ENCODE assay signal across 1 cellular context in the genomic region with DNA sequence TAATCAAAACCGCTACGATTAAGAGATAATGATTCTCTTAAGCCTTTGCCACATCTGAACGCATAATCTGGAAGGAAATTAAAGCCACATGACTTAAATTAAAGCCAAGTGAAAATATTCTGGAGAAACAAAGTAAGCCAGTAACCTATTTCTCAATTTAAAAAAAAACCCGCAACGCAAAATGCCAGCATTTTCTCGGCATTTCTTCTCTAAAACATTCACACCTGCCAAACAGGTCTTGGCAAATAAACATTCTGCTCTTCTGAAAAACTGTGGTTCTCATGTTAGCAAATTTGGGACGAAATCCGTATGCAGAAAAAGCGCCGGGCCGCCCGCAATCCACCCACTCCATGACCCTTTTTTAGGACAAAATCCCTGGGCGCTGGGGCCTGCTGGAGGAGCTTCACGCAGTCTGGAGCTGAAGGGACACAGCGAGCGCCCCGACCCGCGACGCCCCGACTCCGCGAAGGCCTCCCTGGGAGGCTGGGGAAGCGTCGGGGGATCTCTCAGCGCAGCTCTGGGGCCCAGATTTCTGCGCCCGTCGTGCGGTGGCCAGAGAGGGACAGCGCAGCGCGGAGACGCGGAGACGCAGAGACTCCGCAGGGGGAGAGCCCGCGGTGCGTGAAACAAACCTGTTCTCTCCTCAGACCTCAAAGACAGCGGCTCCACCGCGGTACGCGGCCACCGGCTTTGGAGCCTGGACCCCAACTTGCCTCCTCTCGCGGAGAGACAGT.
TF ChIP-seq lines count a peak whose summit lies in the region.

No MANE protein-coding gene starts in this region.

TF ChIP-seq in K562, 482 proteins besides CTCF, POLR2A, EP300 and RAD21 (continued from another document and continues in another):
- no peak for TF ChIP-seq SAFB2 (IDR thresholded peaks at IDR 0.05; ENCODE audit: borderline replicate concordance, low read depth, low read length, severe bottlenecking)
- TF ChIP-seq ZNF586 (CRISPR knock-in tag; conservative IDR thresholded peaks at IDR 0.05) = no peak
- TF ChIP-seq, protein P1, sequence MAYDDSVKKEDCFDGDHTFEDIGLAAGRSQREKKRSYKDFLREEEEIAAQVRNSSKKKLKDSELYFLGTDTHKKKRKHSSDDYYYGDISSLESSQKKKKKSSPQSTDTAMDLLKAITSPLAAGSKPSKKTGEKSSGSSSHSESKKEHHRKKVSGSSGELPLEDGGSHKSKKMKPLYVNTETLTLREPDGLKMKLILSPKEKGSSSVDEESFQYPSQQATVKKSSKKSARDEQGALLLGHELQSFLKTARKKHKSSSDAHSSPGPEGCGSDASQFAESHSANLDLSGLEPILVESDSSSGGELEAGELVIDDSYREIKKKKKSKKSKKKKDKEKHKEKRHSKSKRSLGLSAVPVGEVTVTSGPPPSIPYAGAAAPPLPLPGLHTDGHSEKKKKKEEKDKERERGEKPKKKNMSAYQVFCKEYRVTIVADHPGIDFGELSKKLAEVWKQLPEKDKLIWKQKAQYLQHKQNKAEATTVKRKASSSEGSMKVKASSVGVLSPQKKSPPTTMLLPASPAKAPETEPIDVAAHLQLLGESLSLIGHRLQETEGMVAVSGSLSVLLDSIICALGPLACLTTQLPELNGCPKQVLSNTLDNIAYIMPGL (CRISPR knock-in tag; IDR thresholded peaks at IDR 0.05) = 0 out of 2 replicates have a peak, but pooled peaks have one; percentile 80
- TF ChIP-seq, protein P2, sequence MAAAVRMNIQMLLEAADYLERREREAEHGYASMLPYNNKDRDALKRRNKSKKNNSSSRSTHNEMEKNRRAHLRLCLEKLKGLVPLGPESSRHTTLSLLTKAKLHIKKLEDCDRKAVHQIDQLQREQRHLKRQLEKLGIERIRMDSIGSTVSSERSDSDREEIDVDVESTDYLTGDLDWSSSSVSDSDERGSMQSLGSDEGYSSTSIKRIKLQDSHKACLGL (CRISPR knock-in tag; IDR thresholded peaks at IDR 0.05; ENCODE audit: borderline replicate concordance, poor library complexity, severe bottlenecking) = no peak
- TF ChIP-seq ZNF589 (CRISPR knock-in tag; IDR thresholded peaks at IDR 0.05; ENCODE audit: low read depth) = no peak
- peak; percentile 21; the same call in 1 of the 2 replicates for TF ChIP-seq HDAC2 (IDR thresholded peaks at IDR 0.05)
- peak; percentile 19; the same call in 1 of the 2 replicates for TF ChIP-seq HLTF (IDR thresholded peaks at IDR 0.05)
- no peak for TF ChIP-seq WHSC1 (IDR thresholded peaks at IDR 0.05; ENCODE audit: low read length)
- TF ChIP-seq FOXA3 (CRISPR knock-in tag; conservative IDR thresholded peaks at IDR 0.05 in 1 of 2, IDR thresholded peaks at IDR 0.05 in 1 of 2) = no peak
- no peak for TF ChIP-seq NR1H2 (CRISPR knock-in tag; IDR thresholded peaks at IDR 0.05)
- no peak for TF ChIP-seq ZNF436 (CRISPR knock-in tag; IDR thresholded peaks at IDR 0.05)
- TF ChIP-seq RAD51 (IDR thresholded peaks at IDR 0.05; ENCODE audit: borderline replicate concordance, low read depth) = no peak
- TF ChIP-seq RBM39 (optimal IDR thresholded peaks at IDR 0.05; ENCODE audit: low read depth, low read length) = peak; percentile 28
- TF ChIP-seq SMAD4 (CRISPR knock-in tag; conservative IDR thresholded peaks at IDR 0.05) = 0 out of 2 replicates have a peak, but pooled peaks have one; percentile 63
- TF ChIP-seq TARDBP (IDR thresholded peaks at IDR 0.05) = peak; percentile 35; the same call in 1 of the 2 replicates
- TF ChIP-seq SLC30A9 (CRISPR knock-in tag; IDR thresholded peaks at IDR 0.05) = no peak
- TF ChIP-seq, protein P3, sequence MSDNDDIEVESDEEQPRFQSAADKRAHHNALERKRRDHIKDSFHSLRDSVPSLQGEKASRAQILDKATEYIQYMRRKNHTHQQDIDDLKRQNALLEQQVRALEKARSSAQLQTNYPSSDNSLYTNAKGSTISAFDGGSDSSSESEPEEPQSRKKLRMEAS (CRISPR knock-in tag; IDR thresholded peaks at IDR 0.05) = peak; percentile 79; the same call in 1 of the 2 replicates
- TF ChIP-seq L3MBTL2 (IDR thresholded peaks at IDR 0.05) = peak; percentile 95
- no peak for TF ChIP-seq POLR3A (IDR thresholded peaks at IDR 0.05; ENCODE audit: borderline replicate concordance, extremely low read depth, insufficient read depth, insufficient read length)
- TF ChIP-seq KAT2B (IDR thresholded peaks at IDR 0.05; ENCODE audit: low read depth, low read length) = no peak
- TF ChIP-seq ARHGAP35 (IDR thresholded peaks at IDR 0.05; ENCODE audit: partially characterized antibody) = no peak
- TF ChIP-seq, protein P4, sequence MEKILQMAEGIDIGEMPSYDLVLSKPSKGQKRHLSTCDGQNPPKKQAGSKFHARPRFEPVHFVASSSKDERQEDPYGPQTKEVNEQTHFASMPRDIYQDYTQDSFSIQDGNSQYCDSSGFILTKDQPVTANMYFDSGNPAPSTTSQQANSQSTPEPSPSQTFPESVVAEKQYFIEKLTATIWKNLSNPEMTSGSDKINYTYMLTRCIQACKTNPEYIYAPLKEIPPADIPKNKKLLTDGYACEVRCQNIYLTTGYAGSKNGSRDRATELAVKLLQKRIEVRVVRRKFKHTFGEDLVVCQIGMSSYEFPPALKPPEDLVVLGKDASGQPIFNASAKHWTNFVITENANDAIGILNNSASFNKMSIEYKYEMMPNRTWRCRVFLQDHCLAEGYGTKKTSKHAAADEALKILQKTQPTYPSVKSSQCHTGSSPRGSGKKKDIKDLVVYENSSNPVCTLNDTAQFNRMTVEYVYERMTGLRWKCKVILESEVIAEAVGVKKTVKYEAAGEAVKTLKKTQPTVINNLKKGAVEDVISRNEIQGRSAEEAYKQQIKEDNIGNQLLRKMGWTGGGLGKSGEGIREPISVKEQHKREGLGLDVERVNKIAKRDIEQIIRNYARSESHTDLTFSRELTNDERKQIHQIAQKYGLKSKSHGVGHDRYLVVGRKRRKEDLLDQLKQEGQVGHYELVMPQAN (IDR thresholded peaks at IDR 0.05; ENCODE audit: borderline replicate concordance) = no peak
- TF ChIP-seq, protein P5, sequence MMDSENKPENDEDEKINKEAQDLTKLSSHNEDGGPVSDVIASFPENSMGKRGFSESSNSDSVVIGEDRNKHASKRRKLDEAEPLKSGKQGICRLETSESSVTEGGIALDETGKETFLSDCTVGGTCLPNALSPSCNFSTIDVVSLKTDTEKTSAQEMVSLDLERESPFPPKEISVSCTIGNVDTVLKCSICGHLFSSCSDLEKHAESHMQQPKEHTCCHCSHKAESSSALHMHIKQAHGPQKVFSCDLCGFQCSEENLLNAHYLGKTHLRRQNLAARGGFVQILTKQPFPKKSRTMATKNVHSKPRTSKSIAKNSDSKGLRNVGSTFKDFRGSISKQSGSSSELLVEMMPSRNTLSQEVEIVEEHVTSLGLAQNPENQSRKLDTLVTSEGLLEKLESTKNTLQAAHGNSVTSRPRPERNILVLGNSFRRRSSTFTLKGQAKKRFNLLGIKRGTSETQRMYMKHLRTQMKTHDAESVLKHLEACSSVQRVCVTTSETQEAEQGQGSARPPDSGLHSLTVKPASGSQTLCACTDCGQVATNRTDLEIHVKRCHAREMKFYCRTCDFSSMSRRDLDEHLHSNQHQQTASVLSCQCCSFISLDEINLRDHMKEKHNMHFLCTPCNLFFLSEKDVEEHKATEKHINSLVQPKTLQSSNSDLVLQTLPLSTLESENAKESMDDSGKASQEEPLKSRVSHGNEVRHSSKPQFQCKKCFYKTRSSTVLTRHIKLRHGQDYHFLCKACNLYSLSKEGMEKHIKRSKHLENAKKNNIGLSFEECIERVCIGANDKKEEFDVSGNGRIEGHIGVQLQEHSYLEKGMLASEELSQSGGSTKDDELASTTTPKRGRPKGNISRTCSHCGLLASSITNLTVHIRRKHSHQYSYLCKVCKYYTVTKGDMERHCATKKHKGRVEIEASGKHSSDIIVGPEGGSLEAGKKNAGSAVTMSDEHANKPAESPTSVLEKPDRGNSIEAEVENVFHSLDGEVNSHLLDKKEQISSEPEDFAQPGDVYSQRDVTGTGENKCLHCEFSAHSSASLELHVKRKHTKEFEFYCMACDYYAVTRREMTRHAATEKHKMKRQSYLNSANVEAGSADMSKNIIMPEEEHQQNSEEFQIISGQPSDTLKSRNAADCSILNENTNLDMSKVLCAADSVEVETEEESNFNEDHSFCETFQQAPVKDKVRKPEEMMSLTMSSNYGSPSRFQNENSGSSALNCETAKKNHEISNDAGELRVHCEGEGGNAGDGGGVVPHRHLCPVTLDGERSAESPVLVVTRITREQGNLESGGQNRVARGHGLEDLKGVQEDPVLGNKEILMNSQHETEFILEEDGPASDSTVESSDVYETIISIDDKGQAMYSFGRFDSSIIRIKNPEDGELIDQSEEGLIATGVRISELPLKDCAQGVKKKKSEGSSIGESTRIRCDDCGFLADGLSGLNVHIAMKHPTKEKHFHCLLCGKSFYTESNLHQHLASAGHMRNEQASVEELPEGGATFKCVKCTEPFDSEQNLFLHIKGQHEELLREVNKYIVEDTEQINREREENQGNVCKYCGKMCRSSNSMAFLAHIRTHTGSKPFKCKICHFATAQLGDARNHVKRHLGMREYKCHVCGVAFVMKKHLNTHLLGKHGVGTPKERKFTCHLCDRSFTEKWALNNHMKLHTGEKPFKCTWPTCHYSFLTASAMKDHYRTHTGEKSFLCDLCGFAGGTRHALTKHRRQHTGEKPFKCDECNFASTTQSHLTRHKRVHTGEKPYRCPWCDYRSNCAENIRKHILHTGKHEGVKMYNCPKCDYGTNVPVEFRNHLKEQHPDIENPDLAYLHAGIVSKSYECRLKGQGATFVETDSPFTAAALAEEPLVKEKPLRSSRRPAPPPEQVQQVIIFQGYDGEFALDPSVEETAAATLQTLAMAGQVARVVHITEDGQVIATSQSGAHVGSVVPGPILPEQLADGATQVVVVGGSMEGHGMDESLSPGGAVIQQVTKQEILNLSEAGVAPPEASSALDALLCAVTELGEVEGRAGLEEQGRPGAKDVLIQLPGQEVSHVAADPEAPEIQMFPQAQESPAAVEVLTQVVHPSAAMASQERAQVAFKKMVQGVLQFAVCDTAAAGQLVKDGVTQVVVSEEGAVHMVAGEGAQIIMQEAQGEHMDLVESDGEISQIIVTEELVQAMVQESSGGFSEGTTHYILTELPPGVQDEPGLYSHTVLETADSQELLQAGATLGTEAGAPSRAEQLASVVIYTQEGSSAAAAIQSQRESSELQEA (IDR thresholded peaks at IDR 0.05; ENCODE audit: low read depth) = peak; percentile 55; the same call in 1 of the 2 replicates
- no peak for TF ChIP-seq HNRNPK (IDR thresholded peaks at IDR 0.05; ENCODE audit: low read depth, low read length, poor library complexity, severe bottlenecking)
- TF ChIP-seq, protein P6, sequence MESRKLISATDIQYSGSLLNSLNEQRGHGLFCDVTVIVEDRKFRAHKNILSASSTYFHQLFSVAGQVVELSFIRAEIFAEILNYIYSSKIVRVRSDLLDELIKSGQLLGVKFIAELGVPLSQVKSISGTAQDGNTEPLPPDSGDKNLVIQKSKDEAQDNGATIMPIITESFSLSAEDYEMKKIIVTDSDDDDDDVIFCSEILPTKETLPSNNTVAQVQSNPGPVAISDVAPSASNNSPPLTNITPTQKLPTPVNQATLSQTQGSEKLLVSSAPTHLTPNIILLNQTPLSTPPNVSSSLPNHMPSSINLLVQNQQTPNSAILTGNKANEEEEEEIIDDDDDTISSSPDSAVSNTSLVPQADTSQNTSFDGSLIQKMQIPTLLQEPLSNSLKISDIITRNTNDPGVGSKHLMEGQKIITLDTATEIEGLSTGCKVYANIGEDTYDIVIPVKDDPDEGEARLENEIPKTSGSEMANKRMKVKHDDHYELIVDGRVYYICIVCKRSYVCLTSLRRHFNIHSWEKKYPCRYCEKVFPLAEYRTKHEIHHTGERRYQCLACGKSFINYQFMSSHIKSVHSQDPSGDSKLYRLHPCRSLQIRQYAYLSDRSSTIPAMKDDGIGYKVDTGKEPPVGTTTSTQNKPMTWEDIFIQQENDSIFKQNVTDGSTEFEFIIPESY (CRISPR knock-in tag; IDR thresholded peaks at IDR 0.05) = no peak
- TF ChIP-seq POLR2AphosphoS2 (IDR thresholded peaks at IDR 0.05; ENCODE audit: low read length) = no peak
- TF ChIP-seq, protein P7, sequence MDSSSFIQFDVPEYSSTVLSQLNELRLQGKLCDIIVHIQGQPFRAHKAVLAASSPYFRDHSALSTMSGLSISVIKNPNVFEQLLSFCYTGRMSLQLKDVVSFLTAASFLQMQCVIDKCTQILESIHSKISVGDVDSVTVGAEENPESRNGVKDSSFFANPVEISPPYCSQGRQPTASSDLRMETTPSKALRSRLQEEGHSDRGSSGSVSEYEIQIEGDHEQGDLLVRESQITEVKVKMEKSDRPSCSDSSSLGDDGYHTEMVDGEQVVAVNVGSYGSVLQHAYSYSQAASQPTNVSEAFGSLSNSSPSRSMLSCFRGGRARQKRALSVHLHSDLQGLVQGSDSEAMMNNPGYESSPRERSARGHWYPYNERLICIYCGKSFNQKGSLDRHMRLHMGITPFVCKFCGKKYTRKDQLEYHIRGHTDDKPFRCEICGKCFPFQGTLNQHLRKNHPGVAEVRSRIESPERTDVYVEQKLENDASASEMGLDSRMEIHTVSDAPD (CRISPR knock-in tag; IDR thresholded peaks at IDR 0.05) = no peak
- peak; percentile 80 for TF ChIP-seq BCOR (IDR thresholded peaks at IDR 0.05)
- no peak for TF ChIP-seq RCOR1 (IDR thresholded peaks at IDR 0.05; ENCODE audit: borderline replicate concordance in 1 of 2, low read depth in 2 of 2, low read length in 2 of 2)
- TF ChIP-seq NUFIP1 (IDR thresholded peaks at IDR 0.05; ENCODE audit: partially characterized antibody) = no peak
- TF ChIP-seq GABPB2 (CRISPR knock-in tag; conservative IDR thresholded peaks at IDR 0.05) = no peak
- TF ChIP-seq, protein P8, sequence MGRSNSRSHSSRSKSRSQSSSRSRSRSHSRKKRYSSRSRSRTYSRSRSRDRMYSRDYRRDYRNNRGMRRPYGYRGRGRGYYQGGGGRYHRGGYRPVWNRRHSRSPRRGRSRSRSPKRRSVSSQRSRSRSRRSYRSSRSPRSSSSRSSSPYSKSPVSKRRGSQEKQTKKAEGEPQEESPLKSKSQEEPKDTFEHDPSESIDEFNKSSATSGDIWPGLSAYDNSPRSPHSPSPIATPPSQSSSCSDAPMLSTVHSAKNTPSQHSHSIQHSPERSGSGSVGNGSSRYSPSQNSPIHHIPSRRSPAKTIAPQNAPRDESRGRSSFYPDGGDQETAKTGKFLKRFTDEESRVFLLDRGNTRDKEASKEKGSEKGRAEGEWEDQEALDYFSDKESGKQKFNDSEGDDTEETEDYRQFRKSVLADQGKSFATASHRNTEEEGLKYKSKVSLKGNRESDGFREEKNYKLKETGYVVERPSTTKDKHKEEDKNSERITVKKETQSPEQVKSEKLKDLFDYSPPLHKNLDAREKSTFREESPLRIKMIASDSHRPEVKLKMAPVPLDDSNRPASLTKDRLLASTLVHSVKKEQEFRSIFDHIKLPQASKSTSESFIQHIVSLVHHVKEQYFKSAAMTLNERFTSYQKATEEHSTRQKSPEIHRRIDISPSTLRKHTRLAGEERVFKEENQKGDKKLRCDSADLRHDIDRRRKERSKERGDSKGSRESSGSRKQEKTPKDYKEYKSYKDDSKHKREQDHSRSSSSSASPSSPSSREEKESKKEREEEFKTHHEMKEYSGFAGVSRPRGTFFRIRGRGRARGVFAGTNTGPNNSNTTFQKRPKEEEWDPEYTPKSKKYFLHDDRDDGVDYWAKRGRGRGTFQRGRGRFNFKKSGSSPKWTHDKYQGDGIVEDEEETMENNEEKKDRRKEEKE (IDR thresholded peaks at IDR 0.05; ENCODE audit: borderline replicate concordance in 1 of 2, control insufficient read depth in 1 of 2, low read depth in 2 of 2, low read length in 1 of 2) = no peak
- peak; percentile 91 for TF ChIP-seq HNRNPLL (IDR thresholded peaks at IDR 0.05; ENCODE audit: low read depth, low read length, poor library complexity, severe bottlenecking)
- peak; percentile 32 for TF ChIP-seq PHF20 (IDR thresholded peaks at IDR 0.05; ENCODE audit: partially characterized antibody)
- TF ChIP-seq POLR2AphosphoS5 (IDR thresholded peaks at IDR 0.05; ENCODE audit: control insufficient read depth, insufficient read depth, low read depth, low read length) = no peak
- no peak for TF ChIP-seq GTF2A2 (tag; IDR thresholded peaks at IDR 0.05)
